ENCODE assay signal across 23 cellular contexts in the genomic region with DNA sequence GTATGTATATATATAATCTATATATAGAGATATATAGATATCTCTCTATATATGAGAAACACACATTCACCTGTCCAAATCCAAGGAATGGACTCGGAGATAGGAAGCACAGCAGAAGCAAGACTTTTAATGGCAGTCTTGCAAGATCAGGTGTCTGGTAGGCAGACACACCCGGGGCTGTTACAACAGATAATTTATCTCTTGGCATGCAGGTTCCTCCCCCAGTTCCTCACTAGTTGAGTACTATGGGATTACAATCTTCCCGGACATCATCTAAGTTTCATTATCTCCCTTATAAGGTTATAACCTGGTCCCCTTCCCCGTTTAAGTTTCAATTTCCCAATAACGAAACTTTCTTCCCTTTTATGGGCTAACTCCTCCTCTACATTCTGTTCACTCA.
"Had no signal": no experiment of that assay in that cellular context is flagged by ENCODE, and none has a peak within 500 bp of the region (broad histone marks: within the 10 kb centered on the region; RNA-seq: fewer than 3 reads in every experiment).

No MANE protein-coding gene starts in this region.

- DNase-seq: activated CD4-positive, alpha-beta T cell treated with anti-CD3 and anti-CD28 coated beads, Interleukin-2, amount 10 ng/mL, durations not matched to agents 7 days and 5 days; activated CD8-positive, alpha-beta T cell treated with anti-CD3 and anti-CD28 coated beads for 36 hours; activated gamma-delta T cell; activated naive CD4-positive, alpha-beta T cell treated with anti-CD3 and anti-CD28 coated beads, Interleukin-2, amount 50 U/mL, for 16 hours; activated naive CD8-positive, alpha-beta T cell treated with anti-CD3 and anti-CD28 coated beads, Interleukin-2, amount 50 U/mL, for 24 hours; body of pancreas; effector CD8-positive, alpha-beta T cell; glutamatergic neuron; immature natural killer cell; kidney glomerular epithelial cell; left ventricle myocardium inferior; naive thymus-derived CD4-positive, alpha-beta T cell; occipital lobe; small intestine; stimulated activated CD4-positive, alpha-beta T cell treated with anti-CD3 and anti-CD28 coated beads, Interleukin-2, amount 100 ng/mL, for 24 hours; stimulated activated naive CD8-positive, alpha-beta T cell treated with anti-CD3 and anti-CD28 coated beads, Interleukin-15, amount 100 ng/mL, for 72 hours; tibial artery had no signal

- H2AFZ ChIP-seq: hepatocyte had no signal

- H3K79me2 ChIP-seq: hepatocyte had no signal

- H3K4me1 ChIP-seq: body of pancreas, left ventricle myocardium inferior, tibial artery had no signal

- H3K36me3 ChIP-seq: left ventricle myocardium inferior, tibial artery had no signal

- ATAC-seq: activated CD4-positive, CD25-positive, alpha-beta regulatory T cell treated with anti-CD3 and anti-CD28 coated beads, Interleukin-2, amount 50 U/mL, for 24 hours; activated CD8-positive, alpha-beta T cell treated with anti-CD3 and anti-CD28 coated beads for 36 hours; activated naive CD8-positive, alpha-beta T cell treated with anti-CD3 and anti-CD28 coated beads, Interleukin-2, amount 50 U/mL, for 24 hours; body of pancreas; esophagus mucosa; naive thymus-derived CD4-positive, alpha-beta T cell; sciatic nerve; stimulated activated effector memory CD8-positive, alpha-beta T cell treated with anti-CD3 and anti-CD28 coated beads, Interleukin-12 subunit alpha, Interleukin-12 subunit beta, amount 100 ng/mL, for 72 hours; stimulated activated naive CD8-positive, alpha-beta T cell treated with anti-CD3 and anti-CD28 coated beads, Interleukin-15, amount 100 ng/mL, for 72 hours had no signal

- H3K4me2 ChIP-seq: hepatocyte had no signal

- H3K27me3 ChIP-seq: body of pancreas, hepatocyte, tibial artery had no signal

- H3K27ac ChIP-seq: body of pancreas, hepatocyte, left ventricle myocardium inferior, tibial artery, VCaP had no signal

- H3K4me3 ChIP-seq: body of pancreas, hepatocyte, left ventricle myocardium inferior, tibial artery had no signal

- H3K9me3 ChIP-seq: body of pancreas, tibial artery had no signal
